In the genomic region with DNA sequence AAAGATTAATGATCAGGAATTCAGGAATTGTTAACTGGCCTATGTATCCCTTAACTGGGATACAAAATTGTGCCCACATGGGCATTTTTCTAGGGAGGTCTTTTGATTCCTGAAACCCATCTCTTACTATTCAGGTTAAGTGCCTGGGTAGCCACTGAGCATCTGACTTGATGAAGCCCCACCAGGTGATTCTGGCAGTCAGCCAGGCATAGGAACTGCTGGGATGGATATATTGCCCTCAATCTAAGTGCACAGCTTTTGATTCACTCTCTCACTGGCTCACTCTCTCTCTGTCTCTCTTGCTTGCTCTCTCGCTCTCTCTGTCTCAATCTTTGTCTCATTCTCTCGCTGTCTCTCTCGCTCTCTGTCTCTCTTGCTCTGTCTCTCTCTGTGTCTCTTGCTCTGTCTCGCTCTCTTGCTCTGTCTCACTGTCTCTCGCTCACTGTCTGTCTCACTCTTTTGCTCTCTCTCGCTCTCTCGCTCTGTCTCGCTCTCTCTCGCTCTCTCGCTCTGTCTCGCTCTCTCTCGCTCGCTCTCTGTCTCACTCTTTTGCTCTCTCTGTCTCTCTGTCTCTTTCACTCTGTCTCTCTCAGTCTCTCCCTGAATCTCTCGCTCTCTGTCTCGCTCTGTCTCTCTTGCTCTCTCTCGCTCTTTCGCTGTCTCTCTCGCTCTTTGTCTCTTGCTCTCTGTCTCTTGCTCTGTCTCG, we compare ENCODE assay signal across 26 cellular contexts.
"Had no signal": no experiment of that assay in that cellular context is flagged by ENCODE, and none has a peak within 500 bp of the region (broad histone marks: within the 10 kb centered on the region; RNA-seq: fewer than 3 reads in every experiment).

No MANE protein-coding gene starts in this region.

- H3K4me3 ChIP-seq: dorsolateral prefrontal cortex, mucosa of descending colon, neural progenitor cell, prostate gland, right atrium auricular region, tibial artery had no signal

- H3K27me3 ChIP-seq: dorsolateral prefrontal cortex, neural progenitor cell, right atrium auricular region, tibial artery had no signal

- DNase-seq: activated CD4-positive, alpha-beta T cell treated with anti-CD3 and anti-CD28 coated beads, Interleukin-2, amount 50 U/mL, for 1 hour; activated CD8-positive, alpha-beta memory T cell treated with anti-CD3 and anti-CD28 coated beads, Interleukin-2, amount 50 U/mL, for 4 hours; activated naive CD4-positive, alpha-beta T cell treated with anti-CD3 and anti-CD28 coated beads for 36 hours; activated naive CD8-positive, alpha-beta T cell treated with anti-CD3 and anti-CD28 coated beads, Interleukin-2, amount 50 U/mL, for 24 hours; activated T-cell treated with anti-CD3 and anti-CD28 coated beads, Interleukin-2, amount 50 U/mL, for 4 hours; central memory CD4-positive, alpha-beta T cell; dorsolateral prefrontal cortex; endodermal cell; foreskin fibroblast; hippocampal formation; left cardiac atrium; mesenchymal stem cell; mucosa of descending colon; naive B cell; stimulated activated CD4-positive, alpha-beta T cell treated with anti-CD3 and anti-CD28 coated beads, Interleukin-12 subunit alpha, Interleukin-12 subunit beta, amount 100 ng/mL, for 4 hours; stimulated activated CD4-positive, alpha-beta T cell treated with anti-CD3 and anti-CD28 coated beads, Interleukin-1b, Interleukin-23, amount 100 ng/mL, for 48 hours; stimulated activated CD8-positive, alpha-beta memory T cell treated with anti-CD3 and anti-CD28 coated beads, Interleukin-4, amount 100 ng/mL, for 48 hours; stimulated activated naive CD4-positive, alpha-beta T cell treated with Interleukin-2 at 50 U/mL for 16 hours; tibial artery had no signal

- ATAC-seq: activated CD4-positive, CD25-positive, alpha-beta regulatory T cell treated with anti-CD3 and anti-CD28 coated beads, Interleukin-2, amount 50 U/mL, for 24 hours; activated naive CD8-positive, alpha-beta T cell treated with anti-CD3 and anti-CD28 coated beads, Interleukin-2, amount 50 U/mL, for 24 hours; activated T-cell treated with anti-CD3 and anti-CD28 coated beads, Interleukin-2, amount 50 U/mL, for 4 hours; left cardiac atrium; mucosa of descending colon had no signal

- H3K9ac ChIP-seq: neural progenitor cell had no signal

- H3K27ac ChIP-seq: epithelial cell of prostate, neural progenitor cell, prostate gland, right atrium auricular region, tibial artery had no signal

- FAIRE-seq: colon, islet of Langerhans had no signal

- H3K4me1 ChIP-seq: neural progenitor cell, prostate gland, right atrium auricular region, tibial artery had no signal

- H3K36me3 ChIP-seq: neural progenitor cell, prostate gland had no signal

- H3K9me3 ChIP-seq: mucosa of descending colon, prostate gland, right atrium auricular region, tibial artery had no signal

- H3K4me2 ChIP-seq: neural progenitor cell had no signal
